In the genomic region with DNA sequence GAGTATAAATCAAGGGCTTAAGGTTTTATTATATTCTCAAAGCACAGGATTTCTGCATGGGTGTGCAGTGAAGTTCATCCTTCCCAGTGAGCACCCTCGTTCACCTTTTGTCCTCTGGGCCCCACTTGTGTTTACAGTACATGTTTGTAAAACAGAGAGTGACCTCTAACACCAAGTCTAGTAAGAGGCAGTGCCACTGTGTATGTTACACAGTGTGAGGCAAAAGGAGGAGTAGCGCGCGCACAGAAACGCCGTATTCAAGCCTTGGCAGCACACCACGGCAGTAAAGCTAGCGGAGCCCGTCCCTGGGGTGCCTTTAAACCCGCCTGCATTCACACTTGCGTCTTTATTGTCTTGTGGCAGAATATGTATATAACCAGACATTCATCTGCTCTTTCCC, we compare ENCODE assay signal across 22 cellular contexts. TPM values are rescaled to one million over a fixed set of nuclear protein-coding genes. Genes with fewer than 3 reads are reported as not detected.
DNase-seq lines count a peak whose midpoint lies in the region; ATAC-seq and TF ChIP-seq lines count a peak whose summit lies in the region.
"Had no signal": no experiment of that assay in that cellular context is flagged by ENCODE, and none has a peak within 500 bp of the region (broad histone marks: within the 10 kb centered on the region; RNA-seq: fewer than 3 reads in every experiment).

No MANE protein-coding gene starts in this region.

- no peaks in the 10 kb centered on the region for H3F3A ChIP-seq in GM23338 (replicated peaks; ENCODE audit: low read depth)
- peaks cover 19% of the 10 kb centered on the region for H3F3A ChIP-seq in neural progenitor cell (ENCODE audit: low read depth)

- H3K4me3 Mint-ChIP-seq in GM23338 (no peak overlapping the region), neural progenitor cell (no peak overlapping the region)
- H3K4me3 Mint-ChIP-seq: activated CD4-positive, alpha-beta T cell treated with anti-CD3 and anti-CD28 coated beads, Interleukin-2, amount 10 ng/mL, durations not matched to agents 7 days and 5 days; activated naive CD8-positive, alpha-beta T cell had no signal

- H3K79me2 ChIP-seq in GM23338 (replicated peaks; ENCODE audit: insufficient read depth) = no peaks in the 10 kb centered on the region
- H3K79me2 ChIP-seq in hepatocyte = no peaks in the 10 kb centered on the region
- H3K79me2 ChIP-seq in neural progenitor cell (ENCODE audit: low read depth) = no peaks in the 10 kb centered on the region

- H3K4me1 Mint-ChIP-seq in GM23338 = peaks cover 25% of the 10 kb centered on the region
- peaks cover 20% of the 10 kb centered on the region for H3K4me1 Mint-ChIP-seq in neural progenitor cell

- 80% methylated on average over 11 of the region's 11 CpGs for WGBS in hepatocyte (ENCODE audit: low lambda C conversion rate, missing lambda C conversion rate)

- H3K4me1 ChIP-seq in GM23338 (ENCODE audit: insufficient read depth) (peaks cover 5% of the 10 kb centered on the region; the same call in 1 of the 2 replicates), SJSA1 (replicated peaks) (peaks cover 54% of the 10 kb centered on the region), hepatocyte (ENCODE audit: insufficient read depth) (peaks cover 20% of the 10 kb centered on the region), neural progenitor cell (peaks cover 16% of the 10 kb centered on the region), uterus (no peaks in the 10 kb centered on the region)
- H3K4me1 ChIP-seq: prostate gland had no signal

- TF ChIP-seq POLR2A in uterus (IDR thresholded peaks at IDR 0.05) = no peak

- H3K4me2 ChIP-seq in GM23338 (no peak overlapping the region), hepatocyte (peak overlapping the region; percentile 11), neural progenitor cell (no peak overlapping the region)
- H3K4me2 ChIP-seq: KMS-11 had no signal

- H2AFZ ChIP-seq in GM23338 (no peak overlapping the region), hepatocyte (no peak overlapping the region), neural progenitor cell (replicated peaks) (no peak overlapping the region)

- no peaks in the 10 kb centered on the region for H3K9me3 ChIP-seq in SJSA1 (replicated peaks)
- no peaks in the 10 kb centered on the region for H3K9me3 ChIP-seq in hepatocyte (ENCODE audit: low read depth)
- H3K9me3 ChIP-seq in neural progenitor cell (ENCODE audit: low read depth) = no peaks in the 10 kb centered on the region
- no peaks in the 10 kb centered on the region for H3K9me3 ChIP-seq in uterus
- H3K9me3 ChIP-seq: left ventricle myocardium inferior, prostate gland, tibial artery had no signal

- peaks cover 11% of the 10 kb centered on the region; the same call in 1 of the 2 replicates for H3K36me3 ChIP-seq in GM23338 (ENCODE audit: insufficient read depth)
- H3K36me3 ChIP-seq in SJSA1 = peaks cover 89% of the 10 kb centered on the region
- no peaks in the 10 kb centered on the region for H3K36me3 ChIP-seq in hepatocyte (replicated peaks; ENCODE audit: insufficient read depth, low read depth)
- H3K36me3 ChIP-seq in neural progenitor cell = no peaks in the 10 kb centered on the region
- H3K36me3 ChIP-seq in uterus = peaks cover 0 to 2% of the 10 kb centered on the region in 2 donors
- H3K36me3 ChIP-seq: prostate gland had no signal

- no peaks in the 10 kb centered on the region for H4K20me1 ChIP-seq in GM23338 (replicated peaks; ENCODE audit: insufficient read depth)
- no peaks in the 10 kb centered on the region for H4K20me1 ChIP-seq in hepatocyte (ENCODE audit: insufficient read depth, poor library complexity, severe bottlenecking)
- no peaks in the 10 kb centered on the region for H4K20me1 ChIP-seq in neural progenitor cell (ENCODE audit: low read depth)

- H3K27ac ChIP-seq in GM23338 (ENCODE audit: low read depth) = 0 out of 2 replicates have a peak overlapping the region, but pooled peaks have one; percentile 62
- peak overlapping the region; percentile 80; the same call in 1 of the 2 replicates for H3K27ac ChIP-seq in SJSA1
- H3K27ac ChIP-seq in hepatocyte = no peak overlapping the region
- peak overlapping the region; percentile 6 for H3K27ac ChIP-seq in neural progenitor cell
- H3K27ac ChIP-seq in uterus = no peak overlapping the region
- H3K27ac ChIP-seq: KMS-11, left ventricle myocardium inferior, prostate gland, tibial artery, WERI-Rb-1 had no signal

- intact Hi-C loops in uterus (cut with DNase I; ENCODE audit: low total_unique reads) = no loop called here

- no peak for TF ChIP-seq CTCF in GM23338 (conservative IDR thresholded peaks at IDR 0.05; ENCODE audit: low read depth in 2 of 2)
- no peak for TF ChIP-seq CTCF in hepatocyte (IDR thresholded peaks at IDR 0.05; ENCODE audit: poor library complexity)
- no peak for TF ChIP-seq CTCF in neural progenitor cell (IDR thresholded peaks at IDR 0.05)
- TF ChIP-seq CTCF in uterus (IDR thresholded peaks at IDR 0.05) = no peak

- no peaks in the 10 kb centered on the region for H3K9me2 ChIP-seq in GM23338 (ENCODE audit: insufficient read depth)
- H3K9me2 ChIP-seq in hepatocyte (replicated peaks; ENCODE audit: insufficient read depth) = no peaks in the 10 kb centered on the region

- no peak overlapping the region for H3K4me3 ChIP-seq in GM23338
- no peak overlapping the region for H3K4me3 ChIP-seq in SJSA1
- H3K4me3 ChIP-seq in hepatocyte = no peak overlapping the region
- H3K4me3 ChIP-seq in neural progenitor cell = no peak overlapping the region
- H3K4me3 ChIP-seq in uterus = no peak overlapping the region
- H3K4me3 ChIP-seq: left ventricle myocardium inferior, prostate gland, tibial artery had no signal

- ATAC-seq in GM23338 = no peak
- no peak for ATAC-seq in HG02885 (IDR thresholded peaks at IDR 0.05; ENCODE audit: poor library complexity, unreplicated experiment)
- ATAC-seq: HCT116, sciatic nerve had no signal

- DNase-seq in GM23338 (ENCODE audit: low spot score) (no peak), SJSA1 (ENCODE audit: low read depth in 1 of 2, low spot score in 2 of 2) (no peak), hepatocyte (ENCODE audit: low spot score) (peak; percentile 32), neural progenitor cell (ENCODE audit: low spot score) (no peak), uterus (no peak), LoVo (ENCODE audit: low spot score) (no peak)
- DNase-seq: activated CD4-positive, alpha-beta T cell treated with anti-CD3 and anti-CD28 coated beads, Interleukin-2, amount 10 ng/mL, durations not matched to agents 7 days and 5 days; activated effector memory CD4-positive, alpha-beta T cell treated with anti-CD3 and anti-CD28 coated beads, Interleukin-2, amount 50 U/mL, for 16 hours; left ventricle myocardium inferior; MM.1S; nucleus accumbens; stimulated activated CD4-positive, alpha-beta T cell treated with anti-CD3 and anti-CD28 coated beads, Interleukin-12 subunit alpha, Interleukin-12 subunit beta, amount 100 ng/mL, for 4 hours; stimulated activated CD4-positive, alpha-beta T cell treated with anti-CD3 and anti-CD28 coated beads, Interleukin-2, amount 100 ng/mL, for 48 hours; T1000; tibial artery; WERI-Rb-1 had no signal

- H3K36me3 Mint-ChIP-seq in GM23338 (ENCODE audit: low read depth) (peaks cover 75% of the 10 kb centered on the region), neural progenitor cell (peaks cover 63% of the 10 kb centered on the region)

- no peaks in the 10 kb centered on the region for H3K9me3 Mint-ChIP-seq in GM23338
- no peaks in the 10 kb centered on the region for H3K9me3 Mint-ChIP-seq in neural progenitor cell
- H3K9me3 Mint-ChIP-seq: activated CD4-positive, alpha-beta T cell treated with anti-CD3 and anti-CD28 coated beads, Interleukin-2, amount 10 ng/mL, durations not matched to agents 7 days and 5 days had no signal

- H3K27ac Mint-ChIP-seq in GM23338 (no peak overlapping the region; the same call in 1 of the 2 replicates), neural progenitor cell (peak overlapping the region; percentile 6)
- H3K27ac Mint-ChIP-seq: activated CD4-positive, alpha-beta T cell treated with anti-CD3 and anti-CD28 coated beads, Interleukin-2, amount 10 ng/mL, durations not matched to agents 7 days and 5 days; activated naive CD8-positive, alpha-beta T cell had no signal

- no peaks in the 10 kb centered on the region for H3K27me3 ChIP-seq in GM23338 (ENCODE audit: insufficient read depth)
- H3K27me3 ChIP-seq in SJSA1 (replicated peaks) = no peaks in the 10 kb centered on the region
- H3K27me3 ChIP-seq in hepatocyte = no peaks in the 10 kb centered on the region
- no peaks in the 10 kb centered on the region for H3K27me3 ChIP-seq in neural progenitor cell
- H3K27me3 ChIP-seq in uterus = no peaks in the 10 kb centered on the region
- H3K27me3 ChIP-seq: tibial artery had no signal

- H3K27me3 Mint-ChIP-seq in GM23338 (ENCODE audit: insufficient read depth, low read depth, poor library complexity) = peaks cover 2% of the 10 kb centered on the region
- no peaks in the 10 kb centered on the region for H3K27me3 Mint-ChIP-seq in neural progenitor cell (ENCODE audit: insufficient read depth, low read depth)
- H3K27me3 Mint-ChIP-seq: activated naive CD8-positive, alpha-beta T cell had no signal

- no peak overlapping the region for H3K9ac ChIP-seq in neural progenitor cell
- H3K9ac ChIP-seq: KMS-11 had no signal

RNA-seq across cellular contexts. Expression of gene CCNI, which starts 51.9 kb away (rescaled TPM):
- 207 and 225 TPM in 2 replicates for total RNA-seq in GM23338 (2014; rRNA removed; shearing (Covaris generic))
- polyA plus RNA-seq in GM23338 (2016; fragmentation: Nextera tagmentation; extraction: Ambion mirVana) (233 and 248 TPM in 2 replicates), hepatocyte (147 and 160 TPM in 2 replicates)
- total RNA-seq in SJSA1 (2014; rRNA removed; shearing (Covaris generic)) = 94.5 and 181 TPM in 2 replicates
- total RNA-seq in hepatocyte (212 and 222 TPM in 2 replicates), neural progenitor cell (ENCODE audit: low replicate concordance) (425 and 511 TPM in 2 replicates), uterus (100 to 1,000 TPM; 137 to 471 (median 239) TPM)

Comparison
In these comparisons a context has a peak if more than half of its experiments do, and no peak if none do; other contexts are left out.
1. H3K27ac ChIP-seq: peak in GM23338 (single experiment), SJSA1 (single experiment) and neural progenitor cell (single experiment); none in hepatocyte (single experiment) and uterus (0 of 2).